In the genomic region with DNA sequence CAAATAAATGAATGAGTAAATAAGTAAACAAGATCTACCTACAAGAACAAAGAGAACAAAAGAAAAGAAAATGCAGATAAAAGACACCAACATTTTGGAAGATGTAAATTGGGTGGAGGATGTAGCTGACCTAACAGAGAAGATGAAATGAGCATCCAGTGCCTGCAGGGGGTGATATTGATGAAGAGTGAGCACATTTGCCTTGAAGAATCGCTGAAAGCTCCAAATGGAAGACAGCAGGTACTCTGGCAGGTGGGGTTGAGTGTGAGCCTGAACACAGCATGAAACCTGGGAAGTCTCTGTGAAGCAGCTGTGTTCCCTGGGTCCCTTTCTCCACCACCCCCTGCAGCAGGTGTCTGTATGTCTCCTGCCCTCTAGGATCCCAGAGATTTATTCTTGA, we compare ENCODE assay signal across 11 cellular contexts.
DNase-seq lines count a peak whose midpoint lies in the region; ATAC-seq and TF ChIP-seq lines count a peak whose summit lies in the region.
"Had no signal": no experiment of that assay in that cellular context is flagged by ENCODE, and none has a peak within 500 bp of the region (broad histone marks: within the 10 kb centered on the region; RNA-seq: fewer than 3 reads in every experiment).

No MANE protein-coding gene starts in this region.

- in situ Hi-C loops in Caki2 (cut with HindIII; ENCODE audit: low pct_unique_long_range_greater_than_20kb, low sequenced_read_pairs): no loop called here

- no peaks in the 10 kb centered on the region for H3K4me1 ChIP-seq in psoas muscle

- peaks cover 17% of the 10 kb centered on the region for H3K4me1 Mint-ChIP-seq in HFFc6 (ENCODE audit: low read depth)

- peak; percentile 78 for TF ChIP-seq CTCF in HFFc6 (IDR thresholded peaks at IDR 0.05)
- peak; percentile 63; the same call in 1 of the 2 replicates for TF ChIP-seq CTCF in WERI-Rb-1 (IDR thresholded peaks at IDR 0.05; ENCODE audit: low read depth, low read length)
- TF ChIP-seq CTCF in psoas muscle (IDR thresholded peaks at IDR 0.05): no peak

- intact Hi-C loops in psoas muscle (cut with DNase I): no loop called here

- DNase-seq in Caki2 (ENCODE audit: low read depth) (peak; percentile 14), HFFc6 (peak; percentile 22), WERI-Rb-1 (peak; percentile 47), kidney tubule cell (ENCODE audit: low spot score) (peak; percentile 51), psoas muscle (no peak), NCI-H1417 (lab: John Stamatoyannopoulos, UW) (no peak)
- DNase-seq: posterior cingulate gyrus; stimulated activated naive CD4-positive, alpha-beta T cell had no signal

- no peaks in the 10 kb centered on the region; the same call in 1 of the 2 replicates for H3K27me3 Mint-ChIP-seq in HFFc6 (ENCODE audit: insufficient read depth)

- no peak overlapping the region for H3K27ac Mint-ChIP-seq in HFFc6

- ATAC-seq in psoas muscle (no peak), HG02610 (IDR thresholded peaks at IDR 0.05; ENCODE audit: unreplicated experiment) (no peak), GM18873 (IDR thresholded peaks at IDR 0.05; ENCODE audit: low FRiP score, unreplicated experiment) (no peak)
- ATAC-seq: esophagus mucosa had no signal

- WGBS in psoas muscle, 3 donors: 5 to 42% (median 41%) methylated on average over 1 of the region's 1 CpG

- no peak overlapping the region for H3K4me3 Mint-ChIP-seq in HFFc6

- H3K9me3 ChIP-seq in WERI-Rb-1 (ENCODE audit: severe bottlenecking): no peaks in the 10 kb centered on the region
- H3K9me3 ChIP-seq in psoas muscle: peaks cover 3% of the 10 kb centered on the region

- H3K27ac ChIP-seq in WERI-Rb-1 (no peak overlapping the region), psoas muscle (no peak overlapping the region)

- no peaks in the 10 kb centered on the region for H3K9me3 Mint-ChIP-seq in HFFc6

- H3K36me3 Mint-ChIP-seq in HFFc6 (ENCODE audit: low read depth): no peaks in the 10 kb centered on the region

- H3K36me3 ChIP-seq in WERI-Rb-1: no peaks in the 10 kb centered on the region
- H3K36me3 ChIP-seq in psoas muscle (ENCODE audit: insufficient read depth in 1 of 2, low read depth in 1 of 2): no peaks in the 10 kb centered on the region

- H3K4me3 ChIP-seq in WERI-Rb-1 (ENCODE audit: low read depth, low read length): no peak overlapping the region
- H3K4me3 ChIP-seq in psoas muscle: no peak overlapping the region

- H3K27me3 ChIP-seq in WERI-Rb-1 (ENCODE audit: insufficient read depth, low read depth, severe bottlenecking): no peaks in the 10 kb centered on the region
- H3K27me3 ChIP-seq in psoas muscle (ENCODE audit: insufficient read depth in 3 of 3, low read length in 2 of 3): no peaks in the 10 kb centered on the region

Comparison
In these comparisons a context has a peak if more than half of its experiments do, and no peak if none do; other contexts are left out.
1. DNase-seq: peak in Caki2 (single experiment), HFFc6 (single experiment), WERI-Rb-1 (single experiment) and kidney tubule cell (single experiment); none in psoas muscle (0 of 2) and NCI-H1417 (0 of 3).